1 cellular context compared by ENCODE assay signal in genomic region chr5:65133473-65134110, GRCh38.
TF ChIP-seq lines count a peak whose summit lies in the region.

No MANE protein-coding gene starts in this region.

TF ChIP-seq in K562, 482 proteins besides CTCF, POLR2A, EP300 and RAD21:
- TF ChIP-seq ZNF644 (tag; IDR thresholded peaks at IDR 0.05; ENCODE audit: low read depth) (no peak), HIVEP1 (CRISPR knock-in tag; IDR thresholded peaks at IDR 0.05) (no peak)
